ENCODE assay signal across 8 cellular contexts in the genomic region with DNA sequence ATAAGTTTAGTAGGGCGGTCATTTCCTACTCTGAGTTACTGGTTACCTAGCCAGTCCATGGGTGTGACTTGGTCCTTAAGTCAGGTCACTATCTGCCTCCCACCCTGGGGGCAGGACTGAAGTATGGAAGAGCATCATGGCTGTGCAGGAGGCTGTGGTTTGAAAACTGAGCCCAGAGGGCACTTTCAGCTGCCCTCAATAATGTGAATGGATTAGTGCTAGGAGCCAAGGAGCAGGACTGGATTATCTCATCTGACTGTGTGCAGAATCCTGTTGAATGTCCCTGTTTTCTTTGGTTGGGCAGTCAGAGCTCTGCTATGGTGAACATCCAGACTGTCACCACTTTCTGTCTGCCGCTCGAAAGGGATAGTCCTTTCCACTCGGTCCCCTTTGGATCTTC. TPM values are rescaled to one million over a fixed set of nuclear protein-coding genes. Genes with fewer than 3 reads are reported as not detected.
DNase-seq lines count a peak whose midpoint lies in the region; ATAC-seq and TF ChIP-seq lines count a peak whose summit lies in the region.

No MANE protein-coding gene starts in this region.

- H3K9me3 Mint-ChIP-seq in Calu3 (ENCODE audit: low read depth, unreplicated experiment): no peaks in the 10 kb centered on the region

- peak overlapping the region; percentile 100 for H3K27ac Mint-ChIP-seq in Calu3 (ENCODE audit: unreplicated experiment)

- no peak overlapping the region for H2BK12ac ChIP-seq in neuronal stem cell (ENCODE audit: low read length)

- no CpG with 5 or more reads among the region's 4 CpGs for WGBS in neuronal stem cell (ENCODE audit: extremely low coverage in 2 of 2, insufficient read length in 2 of 2, insufficient replicate concordance in 1 of 2), 2 donors

- H2BK120ac ChIP-seq in neuronal stem cell (ENCODE audit: low read depth, low read length): no peak overlapping the region

- no peak overlapping the region for H3K27ac ChIP-seq in effector memory CD4-positive, alpha-beta T cell (ENCODE audit: insufficient read depth, low read length, poor library complexity, severe bottlenecking)
- no peak overlapping the region for H3K27ac ChIP-seq in neuronal stem cell (replicated peaks; ENCODE audit: low read length)

- H3K9me3 ChIP-seq in effector memory CD4-positive, alpha-beta T cell (ENCODE audit: control insufficient read depth, low read length): no peaks in the 10 kb centered on the region
- H3K9me3 ChIP-seq in neuronal stem cell (replicated peaks in 1 of 2; ENCODE audit: control insufficient read depth in 2 of 2, insufficient read depth in 1 of 2, low read depth in 1 of 2, low read length in 2 of 2): no peaks in the 10 kb centered on the region

- CTCF ChIA-PET in Calu3 (lab: Charles Lee): interaction anchor here (0.5 to 2.7 kb wide), 2 partner anchors 29 to 108 kb away, joined by 4 to 14 read pairs; no protein-coding TSS in a partner anchor

- in situ Hi-C loops in KBM-7 (cut with MboI; ENCODE audit: low pct_unique_long_range_greater_than_20kb, low sequenced_read_pairs): no loop called here

- peaks cover 69% of the 10 kb centered on the region for H3K36me3 Mint-ChIP-seq in Calu3 (ENCODE audit: insufficient read depth, unreplicated experiment)

- no peak overlapping the region for H3K23ac ChIP-seq in neuronal stem cell (ENCODE audit: low read depth, low read length, poor library complexity)

- H3K79me1 ChIP-seq in neuronal stem cell (ENCODE audit: low read depth, low read length): no peaks in the 10 kb centered on the region

- H3K4me3 ChIP-seq in NB4 (ENCODE audit: low read depth, low read length) (peak overlapping the region; percentile 94), neuronal stem cell (ENCODE audit: low read length in 2 of 2) (peak overlapping the region; percentile 95 to 97)
- H3K4me3 ChIP-seq in effector memory CD4-positive, alpha-beta T cell (ENCODE audit: insufficient read depth, low read depth, low read length, poor library complexity, severe bottlenecking): peak overlapping the region; percentile 75

- no peak for TF ChIP-seq POLR2A in NB4 (IDR thresholded peaks at IDR 0.05; ENCODE audit: extremely low read depth, insufficient read length)

- peak overlapping the region; percentile 66 for H3K4me2 ChIP-seq in neuronal stem cell (ENCODE audit: insufficient read depth, low read length, poor library complexity, severe bottlenecking)

- intact Hi-C loops in Calu3 (cut with micrococcal nuclease; ENCODE audit: unreplicated experiment): loop anchor here (5.0 to 10.0 kb wide), 4 partner anchors 63 to 594 kb away; no protein-coding TSS in a partner anchor

- H3K27me3 Mint-ChIP-seq in Calu3 (ENCODE audit: unreplicated experiment): no peaks in the 10 kb centered on the region

- ATAC-seq in HG03460 (IDR thresholded peaks at IDR 0.05; ENCODE audit: unreplicated experiment): no peak

- no TSS peak for BruUV-seq in Calu3 (replicated peaks; lab: Mats Ljungman, UMichigan)

- H3K4me1 ChIP-seq in effector memory CD4-positive, alpha-beta T cell (ENCODE audit: control insufficient read depth, insufficient read depth, low read length, poor library complexity, severe bottlenecking): peaks cover 27% of the 10 kb centered on the region
- peaks cover 13 to 14% of the 10 kb centered on the region in 2 donors for H3K4me1 ChIP-seq in neuronal stem cell (ENCODE audit: control insufficient read depth in 2 of 2, insufficient read depth in 1 of 2, low read depth in 1 of 2, low read length in 2 of 2)

- H2AFZ ChIP-seq in neuronal stem cell (ENCODE audit: low read length): no peak overlapping the region

- DNase-seq in Calu3: no peak
- DNase-seq in NB4 (ENCODE audit: low read depth): no peak
- no peak for DNase-seq in effector memory CD4-positive, alpha-beta T cell
- DNase-seq in neuronal stem cell (ENCODE audit: low spot score): no peak
- DNase-seq in DMS79 (lab: John Stamatoyannopoulos, UW): no peak
- no peak for DNase-seq in amygdala (lab: John Stamatoyannopoulos, UW)
- DNase-seq in KBM-7: no peak

- H3K4me1 Mint-ChIP-seq in Calu3 (ENCODE audit: low read depth, unreplicated experiment): peaks cover 22% of the 10 kb centered on the region

- H2BK5ac ChIP-seq in neuronal stem cell (ENCODE audit: low read length): no peak overlapping the region

- no peak overlapping the region for H2BK15ac ChIP-seq in neuronal stem cell (ENCODE audit: low read length)

- no peak overlapping the region for H3K4ac ChIP-seq in neuronal stem cell (ENCODE audit: low read length)

- peaks cover 3% of the 10 kb centered on the region for H3K36me3 ChIP-seq in effector memory CD4-positive, alpha-beta T cell (ENCODE audit: control insufficient read depth, insufficient read depth, low read length)
- peaks cover 5 to 57% of the 10 kb centered on the region in 2 donors for H3K36me3 ChIP-seq in neuronal stem cell (replicated peaks in 1 of 2; ENCODE audit: control insufficient read depth in 2 of 2, insufficient read depth in 2 of 2, low read length in 2 of 2)

- no peak overlapping the region for H4K91ac ChIP-seq in neuronal stem cell (ENCODE audit: low read depth, low read length, poor library complexity)

- peak overlapping the region; percentile 99 for H3K4me3 Mint-ChIP-seq in Calu3 (ENCODE audit: low read depth, unreplicated experiment)

- H3K18ac ChIP-seq in neuronal stem cell (ENCODE audit: low read length): no peak overlapping the region

- TF ChIP-seq CTCF in Calu3 (IDR thresholded peaks at IDR 0.05; ENCODE audit: unreplicated experiment) (no peak), NB4 (IDR thresholded peaks at IDR 0.05; ENCODE audit: low read depth, low read length) (no peak)

- no peak overlapping the region for H4K8ac ChIP-seq in neuronal stem cell (ENCODE audit: low read depth, low read length)

- H3K27me3 ChIP-seq in effector memory CD4-positive, alpha-beta T cell (replicated peaks; ENCODE audit: control insufficient read depth, insufficient read depth, low read length, poor library complexity, severe bottlenecking): no peaks in the 10 kb centered on the region
- H3K27me3 ChIP-seq in neuronal stem cell (ENCODE audit: control insufficient read depth in 3 of 3, insufficient read depth in 3 of 3, low read depth in 1 of 3, low read length in 3 of 3): no peaks in the 10 kb centered on the region

- H3K14ac ChIP-seq in neuronal stem cell (ENCODE audit: low read length): no peak overlapping the region

- no peak overlapping the region for H2AK5ac ChIP-seq in neuronal stem cell (ENCODE audit: low read depth, low read length)

- H3K9ac ChIP-seq in neuronal stem cell (ENCODE audit: low read depth, low read length, poor library complexity): peak overlapping the region; percentile 46

RNA-seq across cellular contexts. Expression of gene ATXN7L3B, which starts 1.6 kb away (rescaled TPM):
- total RNA-seq in Calu3 (2022): 50.6 and 59.7 TPM in 2 replicates
- polyA plus RNA-seq in neuronal stem cell (2013, experiment 1 of 2): 41.2 TPM
- 40.4 TPM for polyA plus RNA-seq in neuronal stem cell (2013, experiment 2 of 2)
